10 cellular contexts compared by ENCODE assay signal in genomic region chr3:190205739-190206138, GRCh38.
DNase-seq lines count a peak whose midpoint lies in the region; ATAC-seq and TF ChIP-seq lines count a peak whose summit lies in the region.
"Had no signal": no experiment of that assay in that cellular context is flagged by ENCODE, and none has a peak within 500 bp of the region (broad histone marks: within the 10 kb centered on the region; RNA-seq: fewer than 3 reads in every experiment).

No MANE protein-coding gene starts in this region.

- ATAC-seq in GM18502 (IDR thresholded peaks at IDR 0.05; ENCODE audit: poor library complexity, unreplicated experiment) (peak; percentile 84), GM21825 (IDR thresholded peaks at IDR 0.05; ENCODE audit: unreplicated experiment) (peak; percentile 73)

- DNase-seq in HT1080 (ENCODE audit: low read depth) (peak; percentile 90), foreskin fibroblast (peak; percentile 46 to 73), NCI-H1105 treated with DMSO at 0.1 percent for 48 hours (lab: John Stamatoyannopoulos, UW) (no peak), LoVo (ENCODE audit: low spot score) (no peak), NCI-H187 (lab: John Stamatoyannopoulos, UW) (no peak), COLO829 (ENCODE audit: low spot score) (no peak)
- DNase-seq: H7, posterior cingulate gyrus had no signal

- H3K4me3 ChIP-seq in foreskin fibroblast (ENCODE audit: low read depth in 1 of 2, low read length in 2 of 2): no peak overlapping the region

- no peak for TF ChIP-seq CTCF in foreskin fibroblast (IDR thresholded peaks at IDR 0.05; ENCODE audit: low read depth, low read length)

Comparison
In these comparisons a context has a peak if more than half of its experiments do, and no peak if none do; other contexts are left out.
1. DNase-seq: peak in HT1080 (single experiment) and foreskin fibroblast (2 of 2); none in NCI-H1105 treated with DMSO at 0.1 percent for 48 hours (single experiment), LoVo (single experiment), NCI-H187 (0 of 2) and COLO829 (single experiment).